9 cellular contexts compared by ENCODE assay signal in genomic region chr5:107668933-107669542, GRCh38. TPM values are rescaled to one million over a fixed set of nuclear protein-coding genes. Genes with fewer than 3 reads are reported as not detected.
DNase-seq lines count a peak whose midpoint lies in the region; ATAC-seq and TF ChIP-seq lines count a peak whose summit lies in the region.
"Had no signal": no experiment of that assay in that cellular context is flagged by ENCODE, and none has a peak within 500 bp of the region (broad histone marks: within the 10 kb centered on the region; RNA-seq: fewer than 3 reads in every experiment).

No MANE protein-coding gene starts in this region.

- no peak for ATAC-seq in central memory CD8-positive, alpha-beta T cell (replicated peaks; ENCODE audit: extremely low read depth, poor library complexity, severe bottlenecking)
- ATAC-seq in lung (ENCODE audit: insufficient read depth, low FRiP score) (no peak), GM21390 (IDR thresholded peaks at IDR 0.05; ENCODE audit: unreplicated experiment) (no peak), HG02642 (IDR thresholded peaks at IDR 0.05; ENCODE audit: poor library complexity, unreplicated experiment) (no peak), GM19395 (IDR thresholded peaks at IDR 0.05; ENCODE audit: unreplicated experiment) (no peak)

- H3K4me1 Mint-ChIP-seq in central memory CD8-positive, alpha-beta T cell = peaks cover 35% of the 10 kb centered on the region
- H3K4me1 Mint-ChIP-seq in type B pancreatic cell (ENCODE audit: unreplicated experiment) = peaks cover 21% of the 10 kb centered on the region

- DNase-seq in NCI-H345 (lab: John Stamatoyannopoulos, UW) = peak; percentile 21
- no peak for DNase-seq in NCI-H345 treated with DMSO at 0.1 percent for 48 hours (lab: John Stamatoyannopoulos, UW; ENCODE audit: unreplicated experiment)
- DNase-seq in central memory CD8-positive, alpha-beta T cell (ENCODE audit: low spot score in 2 of 2) = no peak
- no peak for DNase-seq in lung (ENCODE audit: low spot score)
- no peak for DNase-seq in type B pancreatic cell (ENCODE audit: extremely low spot score, unreplicated experiment)

- WGBS in lung, 2 donors = 13 to 14% methylated on average over 24 to 26 of the region's 26 CpGs

- no peak overlapping the region for H3K27ac Mint-ChIP-seq in central memory CD8-positive, alpha-beta T cell (ENCODE audit: low read depth)
- peak overlapping the region; percentile 90 for H3K27ac Mint-ChIP-seq in type B pancreatic cell

- H3K9me3 Mint-ChIP-seq in central memory CD8-positive, alpha-beta T cell = no peaks in the 10 kb centered on the region
- no peaks in the 10 kb centered on the region for H3K9me3 Mint-ChIP-seq in type B pancreatic cell

- H3K4me1 ChIP-seq in lung (ENCODE audit: control insufficient read depth in 2 of 2, insufficient read depth in 2 of 2, low read length in 2 of 2) = peaks cover 0 to 15% of the 10 kb centered on the region in 2 donors

- peaks cover 6% of the 10 kb centered on the region for H3K27me3 ChIP-seq in lung (ENCODE audit: control insufficient read depth, insufficient read depth)

- TF ChIP-seq CTCF in lung (IDR thresholded peaks at IDR 0.05; ENCODE audit: control extremely low read depth, extremely low read depth) = no peak
- TF ChIP-seq CTCF in type B pancreatic cell (conservative IDR thresholded peaks at IDR 0.05) = peak; percentile 51

- H3K36me3 Mint-ChIP-seq in central memory CD8-positive, alpha-beta T cell (ENCODE audit: insufficient read depth) = peaks cover 4% of the 10 kb centered on the region
- no peaks in the 10 kb centered on the region for H3K36me3 Mint-ChIP-seq in type B pancreatic cell

- H3K27ac ChIP-seq in lung (ENCODE audit: low read depth in 1 of 2, low read length in 1 of 2) = peak overlapping the region; percentile 70 to 75
- H3K27ac ChIP-seq: BLaER1 treated with 17β-estradiol and CSF1 and Interleukin-3, amounts not matched to agents 10 nM and 100 nM had no signal

- H3K9me3 ChIP-seq in lung (ENCODE audit: control insufficient read depth in 2 of 2, insufficient read depth in 1 of 2, low read length in 1 of 2) = no peaks in the 10 kb centered on the region

- H3K4me3 Mint-ChIP-seq in central memory CD8-positive, alpha-beta T cell = peak overlapping the region; percentile 72
- peak overlapping the region; percentile 98 for H3K4me3 Mint-ChIP-seq in type B pancreatic cell

- peak overlapping the region; percentile 67 for H3K4me3 ChIP-seq in lung

- H3K36me3 ChIP-seq in lung (ENCODE audit: control insufficient read depth in 2 of 2, insufficient read depth in 2 of 2, low read length in 2 of 2) = no peaks in the 10 kb centered on the region
- H3K36me3 ChIP-seq: BLaER1 treated with 17β-estradiol and CSF1 and Interleukin-3, amounts not matched to agents 10 nM and 100 nM had no signal

- peaks cover 62% of the 10 kb centered on the region for H3K27me3 Mint-ChIP-seq in central memory CD8-positive, alpha-beta T cell
- peaks cover 3% of the 10 kb centered on the region for H3K27me3 Mint-ChIP-seq in type B pancreatic cell

RNA-seq across cellular contexts. Expression of gene EFNA5, which starts 1.7 kb away (rescaled TPM):
- 10 to 100 TPM; 12.4 to 18.4 TPM for total RNA-seq in lung
- polyA plus RNA-seq in lung = 1 to 10 TPM; 2.1 to 3.2 TPM
- 35.7 and 65.0 TPM in 2 replicates for total RNA-seq in type B pancreatic cell (ENCODE audit: low replicate concordance)
